Comparison of ENCODE assay signal across 9 cellular contexts in the genomic region with DNA sequence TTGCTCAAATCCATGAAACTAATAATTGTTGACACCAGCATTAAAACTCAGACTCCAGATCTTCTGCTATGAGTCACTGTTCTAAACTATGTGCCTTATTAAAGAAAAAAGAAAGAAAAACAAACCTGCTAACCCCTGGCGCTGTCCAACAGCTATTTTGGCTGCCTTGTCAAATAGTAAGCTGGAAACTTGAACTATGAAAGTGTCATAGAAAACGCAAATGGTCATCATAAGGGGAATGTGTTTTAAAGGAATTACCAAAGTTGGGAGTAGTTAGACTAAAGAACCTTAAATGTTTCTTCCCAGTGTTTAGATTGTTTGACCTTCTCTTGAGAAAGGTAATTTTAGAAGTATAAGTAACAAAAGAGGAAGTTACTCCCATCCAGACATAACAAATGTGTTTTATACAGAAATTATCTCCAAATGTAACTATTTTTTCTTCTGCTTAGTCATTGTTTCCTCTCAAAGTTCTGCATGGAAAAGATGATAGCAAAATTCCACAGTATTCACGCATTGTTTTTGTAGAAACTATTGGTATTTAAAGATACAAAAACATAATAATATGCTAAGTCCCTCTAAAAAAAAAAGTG.
A peak's percentile ranks its signal among the peaks of the same experiment; 100 is the strongest.
DNase-seq lines count a peak whose midpoint lies in the region; ATAC-seq and TF ChIP-seq lines count a peak whose summit lies in the region.
"Had no signal": no experiment of that assay in that cellular context is flagged by ENCODE, and none has a peak within 500 bp of the region (broad histone marks: within the 10 kb centered on the region; RNA-seq: fewer than 3 reads in every experiment).

No MANE protein-coding gene starts in this region.

- H3K4me3 ChIP-seq in ACC112 (ENCODE audit: low read depth, low read length), result peak overlapping the region; percentile 40; the same call in 1 of the 2 replicates
- no peak overlapping the region for H3K4me3 ChIP-seq in thyroid gland (replicated peaks in 1 of 3)
- H3K4me3 ChIP-seq: BLaER1 had no signal

- no peaks in the 10 kb centered on the region for H3K9me3 ChIP-seq in thyroid gland
- H3K9me3 ChIP-seq: BLaER1 had no signal

- no peak for TF ChIP-seq POLR2A in thyroid gland (IDR thresholded peaks at IDR 0.05)

- no peak for TF ChIP-seq CTCF in thyroid gland (IDR thresholded peaks at IDR 0.05)

- no peaks in the 10 kb centered on the region for H3K27me3 ChIP-seq in ACC112 (ENCODE audit: insufficient read depth, low read length)
- no peaks in the 10 kb centered on the region for H3K27me3 ChIP-seq in thyroid gland
- H3K27me3 ChIP-seq: BLaER1 had no signal

- H3K79me2 ChIP-seq in ACC112 (ENCODE audit: control insufficient read depth, insufficient read depth, low read length, unreplicated experiment), result no peaks in the 10 kb centered on the region

- H3K27ac ChIP-seq in ACC112 (ENCODE audit: low read depth, low read length), result peak overlapping the region; percentile 84
- peak overlapping the region in 1 of 3 donors; percentile 30 for H3K27ac ChIP-seq in thyroid gland
- H3K27ac ChIP-seq: BLaER1 had no signal

- H3K4me1 ChIP-seq in ACC112 (ENCODE audit: control insufficient read depth, insufficient read depth, low read length, unreplicated experiment) (peaks cover 17% of the 10 kb centered on the region), thyroid gland (no peaks in the 10 kb centered on the region)
- H3K4me1 ChIP-seq: BLaER1 had no signal

- H3K36me3 ChIP-seq in ACC112 (ENCODE audit: insufficient read depth, low read length) (no peaks in the 10 kb centered on the region), thyroid gland (no peaks in the 10 kb centered on the region)
- H3K36me3 ChIP-seq: BLaER1 had no signal

- no peak for ATAC-seq in HG02981 (IDR thresholded peaks at IDR 0.05; ENCODE audit: unreplicated experiment)
- ATAC-seq in GM19467 (IDR thresholded peaks at IDR 0.05; ENCODE audit: unreplicated experiment), result no peak
- ATAC-seq in HG03457 (IDR thresholded peaks at IDR 0.05; ENCODE audit: unreplicated experiment), result no peak

- peak overlapping the region; percentile 64 for H2AFZ ChIP-seq in ACC112 (ENCODE audit: low read length, unreplicated experiment)

- 46 to 57% methylated on average over 3 of the region's 3 CpGs for WGBS in thyroid gland, 2 donors

- peak; percentile 86 for DNase-seq in M059J (ENCODE audit: low read depth)
- peak; percentile 58 for DNase-seq in brain pericyte (ENCODE audit: low read depth, low spot score)
- DNase-seq in hepatic stellate cell (ENCODE audit: low spot score), result peak; percentile 14
- no peak for DNase-seq in thyroid gland

- intact Hi-C loops in thyroid gland (cut with DNase I), result no loop called here

Comparison
In these comparisons a context has a peak if more than half of its experiments do, and no peak if none do; other contexts are left out.
1. DNase-seq: peak in M059J (single experiment), brain pericyte (single experiment) and hepatic stellate cell (single experiment); none in thyroid gland (0 of 2).